ENCODE assay signal across 1 cellular context in the genomic region with DNA sequence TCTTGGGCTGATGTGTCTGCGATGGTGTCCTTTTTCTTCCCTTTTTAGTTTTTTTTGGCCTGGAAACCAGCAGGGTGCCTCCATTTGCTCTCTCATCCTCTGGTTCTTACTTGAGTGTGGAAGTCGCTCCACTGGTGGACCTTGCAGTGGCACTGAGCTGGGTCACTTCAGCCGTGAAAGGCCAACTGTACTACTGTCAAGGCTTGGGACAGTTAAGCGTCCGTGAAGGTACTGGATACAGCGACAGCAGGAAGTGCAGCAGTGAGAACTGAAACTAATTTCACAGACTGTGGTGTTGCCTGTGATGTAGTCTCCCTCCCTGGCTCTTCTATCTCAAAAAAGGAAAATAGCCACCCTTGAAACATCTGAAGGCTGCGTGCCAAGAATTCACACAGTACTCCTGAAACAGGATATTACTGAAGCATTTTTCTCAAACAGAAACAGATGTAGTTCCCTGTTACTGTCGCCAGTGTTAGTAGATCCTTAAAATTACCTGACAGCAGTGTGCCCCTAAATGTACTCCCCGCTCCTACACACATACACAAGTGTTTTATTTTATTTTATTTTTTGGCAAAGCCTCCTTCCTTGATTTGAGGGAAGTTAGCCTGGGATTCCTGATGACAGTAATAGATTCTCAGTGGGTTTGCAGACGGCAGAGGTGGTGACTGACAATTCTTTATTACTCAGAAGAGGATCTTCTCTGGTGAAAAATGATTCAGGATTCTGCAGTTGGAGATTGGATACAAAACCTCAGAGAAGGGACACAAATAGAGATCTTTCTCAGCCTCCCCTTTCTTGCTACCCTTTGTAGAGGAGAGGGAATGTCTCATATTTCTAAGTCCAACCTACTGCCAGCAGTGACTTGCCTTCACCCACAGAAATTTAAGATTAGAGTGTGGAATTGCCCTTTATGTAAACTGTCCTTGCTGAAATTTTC.
TF ChIP-seq lines count a peak whose summit lies in the region.

No MANE protein-coding gene starts in this region.

TF ChIP-seq in GM23338, 12 proteins besides CTCF, POLR2A, EP300 and RAD21 (continued from another document):
- TF ChIP-seq, protein P1, sequence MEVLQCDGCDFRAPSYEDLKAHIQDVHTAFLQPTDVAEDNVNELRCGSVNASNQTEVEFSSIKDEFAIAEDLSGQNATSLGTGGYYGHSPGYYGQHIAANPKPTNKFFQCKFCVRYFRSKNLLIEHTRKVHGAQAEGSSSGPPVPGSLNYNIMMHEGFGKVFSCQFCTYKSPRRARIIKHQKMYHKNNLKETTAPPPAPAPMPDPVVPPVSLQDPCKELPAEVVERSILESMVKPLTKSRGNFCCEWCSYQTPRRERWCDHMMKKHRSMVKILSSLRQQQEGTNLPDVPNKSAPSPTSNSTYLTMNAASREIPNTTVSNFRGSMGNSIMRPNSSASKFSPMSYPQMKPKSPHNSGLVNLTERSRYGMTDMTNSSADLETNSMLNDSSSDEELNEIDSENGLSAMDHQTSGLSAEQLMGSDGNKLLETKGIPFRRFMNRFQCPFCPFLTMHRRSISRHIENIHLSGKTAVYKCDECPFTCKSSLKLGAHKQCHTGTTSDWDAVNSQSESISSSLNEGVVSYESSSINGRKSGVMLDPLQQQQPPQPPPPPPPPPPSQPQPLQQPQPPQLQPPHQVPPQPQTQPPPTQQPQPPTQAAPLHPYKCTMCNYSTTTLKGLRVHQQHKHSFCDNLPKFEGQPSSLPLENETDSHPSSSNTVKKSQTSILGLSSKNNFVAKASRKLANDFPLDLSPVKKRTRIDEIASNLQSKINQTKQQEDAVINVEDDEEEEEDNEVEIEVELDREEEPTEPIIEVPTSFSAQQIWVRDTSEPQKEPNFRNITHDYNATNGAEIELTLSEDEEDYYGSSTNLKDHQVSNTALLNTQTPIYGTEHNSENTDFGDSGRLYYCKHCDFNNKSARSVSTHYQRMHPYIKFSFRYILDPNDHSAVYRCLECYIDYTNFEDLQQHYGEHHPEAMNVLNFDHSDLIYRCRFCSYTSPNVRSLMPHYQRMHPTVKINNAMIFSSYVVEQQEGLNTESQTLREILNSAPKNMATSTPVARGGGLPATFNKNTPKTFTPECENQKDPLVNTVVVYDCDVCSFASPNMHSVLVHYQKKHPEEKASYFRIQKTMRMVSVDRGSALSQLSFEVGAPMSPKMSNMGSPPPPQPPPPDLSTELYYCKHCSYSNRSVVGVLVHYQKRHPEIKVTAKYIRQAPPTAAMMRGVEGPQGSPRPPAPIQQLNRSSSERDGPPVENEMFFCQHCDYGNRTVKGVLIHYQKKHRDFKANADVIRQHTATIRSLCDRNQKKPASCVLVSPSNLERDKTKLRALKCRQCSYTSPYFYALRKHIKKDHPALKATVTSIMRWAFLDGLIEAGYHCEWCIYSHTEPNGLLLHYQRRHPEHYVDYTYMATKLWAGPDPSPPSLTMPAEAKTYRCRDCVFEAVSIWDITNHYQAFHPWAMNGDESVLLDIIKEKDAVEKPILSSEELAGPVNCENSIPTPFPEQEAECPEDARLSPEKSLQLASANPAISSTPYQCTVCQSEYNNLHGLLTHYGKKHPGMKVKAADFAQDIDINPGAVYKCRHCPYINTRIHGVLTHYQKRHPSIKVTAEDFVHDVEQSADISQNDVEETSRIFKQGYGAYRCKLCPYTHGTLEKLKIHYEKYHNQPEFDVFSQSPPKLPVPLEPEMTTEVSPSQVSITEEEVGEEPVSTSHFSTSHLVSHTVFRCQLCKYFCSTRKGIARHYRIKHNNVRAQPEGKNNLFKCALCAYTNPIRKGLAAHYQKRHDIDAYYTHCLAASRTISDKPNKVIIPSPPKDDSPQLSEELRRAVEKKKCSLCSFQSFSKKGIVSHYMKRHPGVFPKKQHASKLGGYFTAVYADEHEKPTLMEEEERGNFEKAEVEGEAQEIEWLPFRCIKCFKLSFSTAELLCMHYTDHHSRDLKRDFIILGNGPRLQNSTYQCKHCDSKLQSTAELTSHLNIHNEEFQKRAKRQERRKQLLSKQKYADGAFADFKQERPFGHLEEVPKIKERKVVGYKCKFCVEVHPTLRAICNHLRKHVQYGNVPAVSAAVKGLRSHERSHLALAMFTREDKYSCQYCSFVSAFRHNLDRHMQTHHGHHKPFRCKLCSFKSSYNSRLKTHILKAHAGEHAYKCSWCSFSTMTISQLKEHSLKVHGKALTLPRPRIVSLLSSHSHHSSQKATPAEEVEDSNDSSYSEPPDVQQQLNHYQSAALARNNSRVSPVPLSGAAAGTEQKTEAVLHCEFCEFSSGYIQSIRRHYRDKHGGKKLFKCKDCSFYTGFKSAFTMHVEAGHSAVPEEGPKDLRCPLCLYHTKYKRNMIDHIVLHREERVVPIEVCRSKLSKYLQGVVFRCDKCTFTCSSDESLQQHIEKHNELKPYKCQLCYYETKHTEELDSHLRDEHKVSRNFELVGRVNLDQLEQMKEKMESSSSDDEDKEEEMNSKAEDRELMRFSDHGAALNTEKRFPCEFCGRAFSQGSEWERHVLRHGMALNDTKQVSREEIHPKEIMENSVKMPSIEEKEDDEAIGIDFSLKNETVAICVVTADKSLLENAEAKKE (CRISPR knock-in tag; IDR thresholded peaks at IDR 0.05): no peak
- TF ChIP-seq EZH2 (IDR thresholded peaks at IDR 0.05; ENCODE audit: low read depth, unreplicated experiment) (no peak), ZNF114 (CRISPR knock-in tag; IDR thresholded peaks at IDR 0.05) (no peak), POLR2AphosphoS5 (IDR thresholded peaks at IDR 0.05; ENCODE audit: low read depth) (no peak), ETS1 (IDR thresholded peaks at IDR 0.05) (no peak), CREB1 (CRISPR knock-in tag; IDR thresholded peaks at IDR 0.05; ENCODE audit: low read depth) (no peak), EZH2phosphoT487 (IDR thresholded peaks at IDR 0.05; ENCODE audit: unreplicated experiment) (no peak), JUNB (IDR thresholded peaks at IDR 0.05; ENCODE audit: unreplicated experiment) (no peak), NANOG (IDR thresholded peaks at IDR 0.05; ENCODE audit: borderline replicate concordance) (no peak)
